In genomic region chr9:137070201-137070905, GRCh38 we compare ENCODE assay signal across 8 cellular contexts. TPM values are rescaled to one million over a fixed set of nuclear protein-coding genes. Genes with fewer than 3 reads are reported as not detected.
A peak's percentile ranks its signal among the peaks of the same experiment; 100 is the strongest.
DNase-seq lines count a peak whose midpoint lies in the region; ATAC-seq, FAIRE-seq and TF ChIP-seq lines count a peak whose summit lies in the region.

SAPCD2 (minus strand) TSS chr9:137070557; CDS start chr9:137070460, 97 bp downstream.

- peak; percentile 43; the same call in 1 of the 2 replicates for TF ChIP-seq POLR2A in GM12892 (IDR thresholded peaks at IDR 0.05; ENCODE audit: low read depth, low read length)

- peaks cover 14% of the 10 kb centered on the region for H3K4me1 Mint-ChIP-seq in T-helper 17 cell

- intact Hi-C loops in aorta (cut with DNase I): no loop called here

- peak within 1 kb of the TSS; percentile 84 for H3K4me3 Mint-ChIP-seq in T-helper 17 cell

- peak; percentile 91 for DNase-seq in GM12892 (ENCODE audit: insufficient read length)
- peak; percentile 22 for DNase-seq in NCI-H187 treated with DMSO at 0.1 percent for 48 hours (lab: John Stamatoyannopoulos, UW)
- DNase-seq in T-helper 17 cell: peak; percentile 72 to 81 (median 80)
- peak; percentile 49 for DNase-seq in amniotic stem cell (lab: John Stamatoyannopoulos, UW)
- DNase-seq in right atrium auricular region (ENCODE audit: low spot score): peak; percentile 93
- peak; percentile 87 for DNase-seq in putamen (ENCODE audit: low spot score)
- DNase-seq in aorta: peak; percentile 93 to 95

- no peaks in the 10 kb centered on the region for H3K36me3 Mint-ChIP-seq in T-helper 17 cell (ENCODE audit: low read depth)

- H3K27ac Mint-ChIP-seq in T-helper 17 cell: peak within 1 kb of the TSS; percentile 32

- H3K4me3 ChIP-seq in right atrium auricular region (peak within 1 kb of the TSS; percentile 29 to 50), aorta (ENCODE audit: low read length in 2 of 2) (no peak within 1 kb of the TSS)

- H3K27me3 ChIP-seq in right atrium auricular region (peaks cover 0 to 3% of the 10 kb centered on the region in 2 donors), aorta (ENCODE audit: control insufficient read depth in 1 of 2, insufficient read depth in 2 of 2, low read length in 1 of 2) (no peaks in the 10 kb centered on the region)

- WGBS in aorta, 2 donors: 0 to 1% methylated on average over 46 to 74 of the region's 74 CpGs

- no peak for TF ChIP-seq CTCF in right atrium auricular region (IDR thresholded peaks at IDR 0.05)

- peak; percentile 92 for FAIRE-seq in GM12892 (lab: Jason Lieb, UNC)

- peaks cover 5% of the 10 kb centered on the region for H3K27me3 Mint-ChIP-seq in T-helper 17 cell

- H3K27ac ChIP-seq in right atrium auricular region (peak within 1 kb of the TSS; percentile 73 to 78), aorta (ENCODE audit: low read depth in 1 of 2, low read length in 2 of 2) (no peak within 1 kb of the TSS)

- H3K9me3 ChIP-seq in T-helper 17 cell (ENCODE audit: control insufficient read depth, low read length, poor library complexity, severe bottlenecking) (no peaks in the 10 kb centered on the region), right atrium auricular region (no peaks in the 10 kb centered on the region), aorta (ENCODE audit: control insufficient read depth, low read length) (no peaks in the 10 kb centered on the region)

- ATAC-seq in HG02884 (IDR thresholded peaks at IDR 0.05; ENCODE audit: unreplicated experiment): peak; percentile 61
- peak; percentile 91 for ATAC-seq in T-helper 17 cell
- peak; percentile 90 for ATAC-seq in aorta (ENCODE audit: low FRiP score)

- H3K4me1 ChIP-seq in right atrium auricular region: peaks cover 0 to 11% of the 10 kb centered on the region in 2 donors
- H3K4me1 ChIP-seq in aorta (ENCODE audit: control insufficient read depth in 1 of 2, insufficient read depth in 2 of 2, low read length in 2 of 2): no peaks in the 10 kb centered on the region

- H3K36me3 ChIP-seq in right atrium auricular region: no peaks in the 10 kb centered on the region
- H3K36me3 ChIP-seq in aorta (ENCODE audit: control insufficient read depth in 1 of 2, insufficient read depth in 2 of 2, low read length in 1 of 2): no peaks in the 10 kb centered on the region

RNA-seq across cellular contexts. Expression of gene SAPCD2, which starts in this region (rescaled TPM):
- 2.5 TPM for polyA plus RNA-seq in GM12892 (2012; ENCODE audit: missing spikeins)
- total RNA-seq in T-helper 17 cell (under 1 TPM; 0.27 to 0.39 TPM), right atrium auricular region (under 1 TPM; 0.12 to 0.63 TPM), aorta (under 1 TPM; 0.26 to 0.60 TPM)
- under 1 TPM in 1 of 2 donors, not detected in 1; 0.50 TPM for polyA plus RNA-seq in aorta

Comparison
In these comparisons a context has a peak if more than half of its experiments do, and no peak if none do; other contexts are left out.
1. Peak in DNase-seq and ATAC-seq in T-helper 17 cell; RNA of the gene not detected or under 1 TPM.
2. Peak in DNase-seq, H3K4me3 ChIP-seq and H3K27ac ChIP-seq in right atrium auricular region; RNA of the gene not detected or under 1 TPM.
3. Peak in DNase-seq and ATAC-seq in aorta; RNA of the gene not detected or under 1 TPM.
4. DNase-seq: peak in every context shown above with its lines; median percentile 94 in aorta; 93 in right atrium auricular region; 91 in GM12892; 87 in putamen; 80 in T-helper 17 cell; 49 in amniotic stem cell; 22 in NCI-H187 treated with DMSO at 0.1 percent for 48 hours.